Comparison of ENCODE assay signal across 17 cellular contexts in the genomic region with DNA sequence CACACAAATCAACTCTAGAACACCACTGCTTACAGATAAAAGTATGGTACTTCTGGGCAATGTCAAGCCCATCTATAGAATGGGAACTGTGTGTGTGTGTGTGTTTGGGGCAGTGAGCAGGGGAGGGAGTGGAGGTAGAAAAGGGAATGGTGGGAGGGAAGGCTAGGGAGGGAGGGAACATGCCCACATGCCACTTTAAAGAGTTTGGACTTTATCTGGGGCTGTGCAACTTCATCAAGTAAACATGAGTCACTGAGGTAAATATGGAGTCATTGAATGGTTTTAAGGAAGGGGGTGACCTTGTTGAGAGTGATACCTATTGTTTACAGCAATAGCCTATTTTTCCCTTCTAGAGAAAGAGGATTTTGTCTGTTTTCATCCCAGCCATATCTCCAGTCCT.
"Had no signal": no experiment of that assay in that cellular context is flagged by ENCODE, and none has a peak within 500 bp of the region (broad histone marks: within the 10 kb centered on the region; RNA-seq: fewer than 3 reads in every experiment).

No MANE protein-coding gene starts in this region.

- H3K9me3 ChIP-seq: colonic mucosa, neutrophil, upper lobe of left lung, uterus had no signal

- H3K4me3 ChIP-seq: colonic mucosa, upper lobe of left lung, uterus had no signal

- H3K36me3 ChIP-seq: colonic mucosa, neutrophil, upper lobe of left lung, uterus had no signal

- H3K27ac ChIP-seq: colonic mucosa, neutrophil, upper lobe of left lung, uterus had no signal

- H3K27me3 ChIP-seq: colonic mucosa, neutrophil, upper lobe of left lung, uterus had no signal

- FAIRE-seq: small intestine had no signal

- ATAC-seq: left colon; left ventricle myocardium superior; naive thymus-derived CD8-positive, alpha-beta T cell; right cardiac atrium had no signal

- DNase-seq: colonic mucosa; dermis blood vessel endothelial cell; erythroblast; foreskin melanocyte; head of caudate nucleus; hippocampal formation; left colon; left ventricle myocardium superior; naive thymus-derived CD8-positive, alpha-beta T cell; posterior cingulate gyrus; right cardiac atrium; small intestine; stimulated activated CD4-positive, alpha-beta T cell treated with anti-CD3 and anti-CD28 coated beads, Interleukin-12 subunit alpha, Interleukin-12 subunit beta, amount 100 ng/mL, for 4 hours; stimulated activated naive CD4-positive, alpha-beta T cell treated with Interleukin-2 at 50 U/mL for 16 hours; upper lobe of left lung; uterus had no signal

- H3K4me1 ChIP-seq: colonic mucosa, uterus had no signal
